In genomic region chr3:111681705-111682426, GRCh38 we compare ENCODE assay signal across 22 cellular contexts. TPM values are rescaled to one million over a fixed set of nuclear protein-coding genes. Genes with fewer than 3 reads are reported as not detected.
DNase-seq lines count a peak whose midpoint lies in the region; ATAC-seq, FAIRE-seq and TF ChIP-seq lines count a peak whose summit lies in the region.
"Had no signal": no experiment of that assay in that cellular context is flagged by ENCODE, and none has a peak within 500 bp of the region (broad histone marks: within the 10 kb centered on the region; RNA-seq: fewer than 3 reads in every experiment).

No MANE protein-coding gene starts in this region.

- no peaks in the 10 kb centered on the region for H3K79me2 ChIP-seq in GM12878 (ENCODE audit: control insufficient read depth, insufficient read depth, low read length)

- POLR2A ChIA-PET in A549 (lab: Yijun Ruan, JAX): no interaction called here
- POLR2A ChIA-PET in GM12878 (lab: Charles Lee): interaction anchor here (0.7 to 0.9 kb wide), 2 partner anchors 9 to 104 kb away, joined by 3 read pairs; no protein-coding TSS in a partner anchor

- H3K4me1 ChIP-seq in A549: peaks cover 33% of the 10 kb centered on the region
- H3K4me1 ChIP-seq in GM12878 (ENCODE audit: control insufficient read depth, insufficient read depth, low read length): peaks cover 19% of the 10 kb centered on the region
- H3K4me1 ChIP-seq in colonic mucosa: peaks cover 9% of the 10 kb centered on the region
- H3K4me1 ChIP-seq: esophagus muscularis mucosa, upper lobe of left lung had no signal

- TF ChIP-seq CTCF in A549 (IDR thresholded peaks at IDR 0.05) (no peak), GM12878 (IDR thresholded peaks at IDR 0.05 in 2 of 3, conservative IDR thresholded peaks at IDR 0.05 in 1 of 3; ENCODE audit: control insufficient read depth in 2 of 3, extremely low read depth in 1 of 3, insufficient read depth in 1 of 3, low read depth in 3 of 3, low read length in 3 of 3) (no peak), colonic mucosa (IDR thresholded peaks at IDR 0.05) (no peak)

- SMC1A ChIA-PET in GM12878 (lab: Charles Lee; ENCODE audit: uncharacterized antibody, unreplicated experiment): interaction anchor here (0.7 to 3.5 kb wide), 11 partner anchors 9 to 285 kb away, joined by 3 to 29 read pairs (median 3); no protein-coding TSS in a partner anchor

- intact Hi-C loops in GM12878 (cut with micrococcal nuclease; ENCODE audit: unreplicated experiment): no loop called here
- intact Hi-C loops in colonic mucosa (cut with DNase I): no loop called here

- in situ Hi-C loops in GM12878 (cut with MboI): no loop called here

- TF ChIP-seq POLR2A in A549 (IDR thresholded peaks at IDR 0.05; ENCODE audit: low read length): no peak
- no peak for TF ChIP-seq POLR2A in GM12878 (IDR thresholded peaks at IDR 0.05; ENCODE audit: low read depth, low read length)

- H3K9ac ChIP-seq in GM12878 (ENCODE audit: control insufficient read depth, insufficient read depth, low read length): no peak overlapping the region
- H3K9ac ChIP-seq in colonic mucosa (ENCODE audit: low read depth in 2 of 2, low read length in 2 of 2): no peak overlapping the region

- RAD21 ChIA-PET in GM12878 (lab: Charles Lee; ENCODE audit: unreplicated experiment): interaction anchor here (1.0 to 2.6 kb wide), 6 partner anchors 9 to 286 kb away, joined by 3 to 20 read pairs (median 5); no protein-coding TSS in a partner anchor

- BruUV-seq in GM12878 (replicated peaks; lab: Mats Ljungman, UMichigan): no TSS peak

- H3K4me2 ChIP-seq in A549 (peak overlapping the region; percentile 30; the same call in 1 of the 3 replicates), GM12878 (ENCODE audit: control insufficient read depth, insufficient read depth) (peak overlapping the region; percentile 43; the same call in 1 of the 2 replicates)

- TF ChIP-seq EP300 in A549 (IDR thresholded peaks at IDR 0.05) (no peak), GM12878 (IDR thresholded peaks at IDR 0.05; ENCODE audit: borderline replicate concordance in 1 of 2, control insufficient read depth in 1 of 2, low read depth in 2 of 2, low read length in 2 of 2) (no peak)

- 70% methylated on average over 6 of the region's 6 CpGs for WGBS in A549 (ENCODE audit: missing lambda C conversion rate)
- 73% methylated on average over 6 of the region's 6 CpGs for WGBS in GM12878 (ENCODE audit: insufficient coverage, insufficient replicate concordance, low lambda C conversion rate, missing lambda C conversion rate)

- H3K36me3 ChIP-seq in GM12878 (ENCODE audit: control insufficient read depth in 2 of 2, insufficient read depth in 2 of 2, low read length in 1 of 2) (no peaks in the 10 kb centered on the region), colonic mucosa (no peaks in the 10 kb centered on the region)
- H3K36me3 ChIP-seq: esophagus muscularis mucosa, SJSA1, upper lobe of left lung had no signal

- CTCF ChIA-PET in A549 (lab: Yijun Ruan, JAX) (interaction anchor here (0.6 to 5.8 kb wide), 7 partner anchors 10 to 361 kb away, joined by 3 to 27 read pairs (median 8); no protein-coding TSS in a partner anchor), GM12878 (lab: Yijun Ruan, JAX) (interaction anchor here (0.9 to 2.5 kb wide), 8 partner anchors 9 to 332 kb away, joined by 4 to 16 read pairs (median 6); no protein-coding TSS in a partner anchor)

- no peak overlapping the region for H3K4me3 ChIP-seq in A549
- H3K4me3 ChIP-seq in GM12878: no peak overlapping the region
- H3K4me3 ChIP-seq in colonic mucosa: no peak overlapping the region
- H3K4me3 ChIP-seq: esophagus muscularis mucosa, SJSA1, upper lobe of left lung had no signal

- H3K9me3 ChIP-seq in A549: no peaks in the 10 kb centered on the region
- no peaks in the 10 kb centered on the region for H3K9me3 ChIP-seq in GM12878 (replicated peaks; ENCODE audit: control insufficient read depth, insufficient read depth, low read length)
- no peaks in the 10 kb centered on the region for H3K9me3 ChIP-seq in colonic mucosa
- H3K9me3 ChIP-seq: esophagus muscularis mucosa, SJSA1, upper lobe of left lung had no signal

- TF ChIP-seq RAD21 in A549 (conservative IDR thresholded peaks at IDR 0.05 in 1 of 2, IDR thresholded peaks at IDR 0.05 in 1 of 2): no peak
- TF ChIP-seq RAD21 in GM12878 (IDR thresholded peaks at IDR 0.05; ENCODE audit: insufficient read depth, low read depth, low read length): no peak

- ATAC-seq in A549: no peak
- ATAC-seq in HG03442 (IDR thresholded peaks at IDR 0.05; ENCODE audit: unreplicated experiment): peak; percentile 39
- peak; percentile 9; the same call in 1 of the 3 replicates for ATAC-seq in GM12878
- ATAC-seq: sciatic nerve, WTC11 had no signal

- H2AFZ ChIP-seq in GM12878 (ENCODE audit: control insufficient read depth, low read depth, low read length): peak overlapping the region; percentile 12; the same call in 1 of the 2 replicates

- DNase-seq in A549 (ENCODE audit: low read depth in 1 of 2, low spot score in 1 of 2) (no peak), GM19239 (ENCODE audit: insufficient read length, low spot score) (no peak), GM12878 (ENCODE audit: low read depth, low spot score) (no peak), T-helper 1 cell (no peak), NCI-H187 treated with DMSO at 0.1 percent for 48 hours (lab: John Stamatoyannopoulos, UW) (no peak), cerebellum (ENCODE audit: low spot score) (no peak), colonic mucosa (no peak)
- DNase-seq: ACHN; activated CD8-positive, alpha-beta memory T cell treated with anti-CD3 and anti-CD28 coated beads for 24 hours; DMS 273 treated with DMSO at 0.1 percent for 48 hours; NCI-H1092 treated with DMSO at 0.1 percent for 48 hours; NCI-H2171 treated with DMSO at 0.1 percent for 48 hours; NCI-H748 treated with DMSO at 0.1 percent for 48 hours; nucleus accumbens; stimulated activated CD4-positive, alpha-beta T cell treated with anti-CD3 and anti-CD28 coated beads, Interleukin-1b, Interleukin-23, amount 100 ng/mL, for 48 hours; upper lobe of left lung had no signal

- 0 out of 6 replicates have a peak overlapping the region, but pooled peaks of 1 of the 2 experiments have one; percentile 1 for H3K27ac ChIP-seq in A549
- no peak overlapping the region for H3K27ac ChIP-seq in GM12878 (ENCODE audit: control insufficient read depth, insufficient read depth)
- no peak overlapping the region for H3K27ac ChIP-seq in colonic mucosa
- H3K27ac ChIP-seq: C4-2B, esophagus muscularis mucosa, SJSA1, upper lobe of left lung had no signal

- FAIRE-seq in A549 (lab: Jason Lieb, UNC) (no peak), GM19239 (lab: Jason Lieb, UNC) (peak; percentile 14), GM12878 (lab: Jason Lieb, UNC) (no peak)

- no peaks in the 10 kb centered on the region for H4K20me1 ChIP-seq in GM12878 (ENCODE audit: control insufficient read depth, insufficient read depth)

- H3K27me3 ChIP-seq in GM12878 (replicated peaks in 1 of 2; ENCODE audit: control insufficient read depth in 2 of 2, insufficient read depth in 2 of 2, low read length in 1 of 2) (no peaks in the 10 kb centered on the region), colonic mucosa (no peaks in the 10 kb centered on the region)
- H3K27me3 ChIP-seq: esophagus muscularis mucosa, SJSA1, upper lobe of left lung had no signal

TF ChIP-seq in A549, 52 proteins besides CTCF, POLR2A, EP300 and RAD21 (continues in another document):
- no peak for TF ChIP-seq ELK1 (IDR thresholded peaks at IDR 0.05; ENCODE audit: low read depth, low read length)

TF ChIP-seq in GM12878, 131 proteins besides CTCF, POLR2A, EP300 and RAD21 (continues in another document):
- TF ChIP-seq TARDBP (IDR thresholded peaks at IDR 0.05; ENCODE audit: borderline replicate concordance) (no peak), TAF1 (IDR thresholded peaks at IDR 0.05; ENCODE audit: borderline replicate concordance, low read depth, low read length) (no peak), CREM (IDR thresholded peaks at IDR 0.05; ENCODE audit: low read depth) (no peak), CHD2 (IDR thresholded peaks at IDR 0.05; ENCODE audit: borderline replicate concordance, low read depth, low read length) (no peak), ZSCAN29 (IDR thresholded peaks at IDR 0.05) (no peak), BHLHE40 (IDR thresholded peaks at IDR 0.05; ENCODE audit: borderline replicate concordance in 1 of 2, low read depth in 2 of 2, low read length in 1 of 2) (peak in 1 of 2 experiments; percentile 15; a peak in 1 of 4 replicates), KDM1A (IDR thresholded peaks at IDR 0.05; ENCODE audit: borderline replicate concordance) (no peak), ZNF274 (IDR thresholded peaks at IDR 0.05; ENCODE audit: insufficient read depth, insufficient read length) (no peak), HDGF (IDR thresholded peaks at IDR 0.05) (no peak)

RNA-seq across cellular contexts. Expression of gene PLCXD2, which starts 7.4 kb away (rescaled TPM):
- polyA plus RNA-seq in A549 (2011; rRNA removed) (14.3 and 15.2 TPM in 2 replicates), A549 (2017; fragmentation: RNase III; extraction: RNeasy Plus Mini Kit Qiagen cat#74134 plus additional on column Dnase treatment) (19.2 to 23.1 TPM (median 19.9 TPM) in 3 replicates), GM12878 (2011; rRNA removed) (2.7 and 3.0 TPM in 2 replicates), GM12878 (2014; fragmentation: Illumina TruSeq; extraction: Trizol) (0.87 and 1.00 TPM in 2 replicates), GM12878 (2014; fragmentation: Nextera tagmentation; extraction: Ambion mirVana) (under 1 TPM; 0.26 to 0.31 TPM), GM12878 (2014; rRNA removed) (0.58 TPM in 2 replicates), GM12878 (2016; fragmentation: Nextera tagmentation; extraction: Ambion mirVana) (under 1 TPM; 0.48 to 0.72 TPM)
- polyA plus RNA-seq in A549 (2012; cell fraction: cytosol; rRNA removed): 7.9 and 9.2 TPM in 2 replicates
- polyA plus RNA-seq in A549 (2012; cell fraction: nucleus; rRNA removed): 3.9 and 5.4 TPM in 2 replicates
- polyA minus RNA-seq in A549 (2011; rRNA and poly(A)+ RNA removed): 21.7 and 23.1 TPM in 2 replicates
- total RNA-seq in GM12878 (2013; cell fraction: nucleolus; rRNA removed): 1.5 and 1.6 TPM in 2 replicates
- total RNA-seq in GM12878 (2014; rRNA removed) (1.3 and 1.4 TPM in 2 replicates), GM12878 (2014; rRNA removed; fragmentation: Illumina TruSeq; extraction: Trizol) (1.2 and 1.4 TPM in 2 replicates), GM12878 (2021) (1.1 and 1.8 TPM in 2 replicates), cerebellum (37.9 TPM), colonic mucosa (1 to 10 TPM; 4.2 to 4.9 TPM)
- 0.28 TPM for polyA plus RNA-seq in GM12878 (2011; ENCODE audit: low read depth)
- polyA plus RNA-seq in GM12878 (2011; cell fraction: cytosol; rRNA removed): 1.1 TPM in 2 replicates
- polyA plus RNA-seq in GM12878 (2011; cell fraction: nucleus; rRNA removed): 5.4 and 5.9 TPM in 2 replicates
- 0.24 and 0.31 TPM in 2 replicates for polyA plus RNA-seq in GM12878 (2012)
- 4.5 and 6.5 TPM in 2 replicates for polyA minus RNA-seq in GM12878 (2011; rRNA and poly(A)+ RNA removed)
- 1.1 and 1.5 TPM in 2 replicates for polyA minus RNA-seq in GM12878 (2011; cell fraction: cytosol; rRNA and poly(A)+ RNA removed)
- polyA minus RNA-seq in GM12878 (2011; cell fraction: nucleus; rRNA and poly(A)+ RNA removed): 4.7 and 11.0 TPM in 2 replicates

Comparison
In these comparisons a context has a peak if more than half of its experiments do, and no peak if none do; other contexts are left out.
1. ATAC-seq: peak in HG03442 (single experiment) and GM12878 (single experiment); none in A549 (0 of 2).
2. Of the 24 proteins assayed by ChIP-seq in both GM12878 and A549: peak only in GM12878: PBX3; only in A549: none; in both: none; in neither: 22; mixed calls (peak in some experiments, not most) for 1.